Comparison of ENCODE assay signal across 9 cellular contexts in genomic region chr7:1567893-1568292, GRCh38. TPM values are rescaled to one million over a fixed set of nuclear protein-coding genes. Genes with fewer than 3 reads are reported as not detected.
DNase-seq lines count a peak whose midpoint lies in the region; ATAC-seq and TF ChIP-seq lines count a peak whose summit lies in the region.
"Had no signal": no experiment of that assay in that cellular context is flagged by ENCODE, and none has a peak within 500 bp of the region (broad histone marks: within the 10 kb centered on the region; RNA-seq: fewer than 3 reads in every experiment).

No MANE protein-coding gene starts in this region.

- H3K4me3 Mint-ChIP-seq in neural crest cell: peak overlapping the region; percentile 78

- no peaks in the 10 kb centered on the region for H3K9me3 Mint-ChIP-seq in neural crest cell

- no peak overlapping the region for H3K27ac Mint-ChIP-seq in neural crest cell (ENCODE audit: unreplicated experiment)

- no peak for ATAC-seq in upper lobe of right lung
- ATAC-seq: heart left ventricle had no signal

- DNase-seq in COLO829 (ENCODE audit: low spot score) (peak; percentile 84), MG63 (peak; percentile 93), choroid plexus epithelial cell (ENCODE audit: low read depth) (peak; percentile 41), neural crest cell (ENCODE audit: low read depth, low spot score) (no peak), upper lobe of right lung (no peak), head of caudate nucleus (no peak), NCI-H2171 treated with DMSO at 0.1 percent for 48 hours (lab: John Stamatoyannopoulos, UW) (no peak), GF-D8 (lab: John Stamatoyannopoulos, UW) (no peak)
- DNase-seq: heart left ventricle had no signal

- no peaks in the 10 kb centered on the region for H3K27me3 Mint-ChIP-seq in neural crest cell (ENCODE audit: low read depth)

- H3K4me3 ChIP-seq in MG63 (peak overlapping the region; percentile 98), choroid plexus epithelial cell (ENCODE audit: low read depth, low read length) (no peak overlapping the region), upper lobe of right lung (no peak overlapping the region)
- H3K4me3 ChIP-seq: heart left ventricle had no signal

- TF ChIP-seq CTCF in choroid plexus epithelial cell (conservative IDR thresholded peaks at IDR 0.05; ENCODE audit: low read depth, low read length): no peak
- no peak for TF ChIP-seq CTCF in neural crest cell (conservative IDR thresholded peaks at IDR 0.05)
- TF ChIP-seq CTCF in upper lobe of right lung (IDR thresholded peaks at IDR 0.05): no peak

- H3K27ac ChIP-seq in upper lobe of right lung: no peak overlapping the region
- H3K27ac ChIP-seq: heart left ventricle had no signal

- H3K27me3 ChIP-seq in MG63 (no peaks in the 10 kb centered on the region), upper lobe of right lung (no peaks in the 10 kb centered on the region)
- H3K27me3 ChIP-seq: heart left ventricle had no signal

- intact Hi-C loops in upper lobe of right lung (cut with DNase I) (no loop called here), head of caudate nucleus (cut with DNase I) (loop anchor here (10.0 kb wide), 1 partner anchor 63 kb away; the partner anchor contains the start of gene INTS1)

- H3K4me1 ChIP-seq in upper lobe of right lung: peaks cover 24% of the 10 kb centered on the region

- H3K36me3 ChIP-seq in MG63 (peaks cover 27% of the 10 kb centered on the region), upper lobe of right lung (peaks cover 11% of the 10 kb centered on the region)

- H3K9me3 ChIP-seq in MG63 (no peaks in the 10 kb centered on the region), upper lobe of right lung (no peaks in the 10 kb centered on the region)
- H3K9me3 ChIP-seq: heart left ventricle had no signal

- peaks cover 30% of the 10 kb centered on the region for H3K4me1 Mint-ChIP-seq in neural crest cell

- no peaks in the 10 kb centered on the region for H3K36me3 Mint-ChIP-seq in neural crest cell (ENCODE audit: low read depth)

RNA-seq across cellular contexts. Expression of gene PSMG3, which starts 1.9 kb away (rescaled TPM):
- 37.9 and 95.1 TPM in 2 replicates for total RNA-seq in MG63 (2014; rRNA removed; shearing (Covaris generic); ENCODE audit: low replicate concordance)
- total RNA-seq in neural crest cell (50.6 and 57.8 TPM in 2 replicates), upper lobe of right lung (20.3 TPM)

RNA-seq across cellular contexts. Expression of gene TMEM184A, which starts 11.9 kb away (rescaled TPM):
- total RNA-seq in MG63 (2014; rRNA removed; shearing (Covaris generic); ENCODE audit: low replicate concordance): not detected in 2 replicates
- total RNA-seq in neural crest cell: not detected in 2 replicates
- total RNA-seq in upper lobe of right lung: 4.4 TPM

RNA-seq across cellular contexts. Expression of gene MAFK, which starts 37.4 kb away (rescaled TPM):
- total RNA-seq in MG63 (2014; rRNA removed; shearing (Covaris generic); ENCODE audit: low replicate concordance): 18.7 and 25.3 TPM in 2 replicates
- total RNA-seq in neural crest cell (2.5 and 2.9 TPM in 2 replicates), upper lobe of right lung (64.8 TPM)

Comparison
In these comparisons a context has a peak if more than half of its experiments do, and no peak if none do; other contexts are left out.
1. DNase-seq: peak in COLO829 (single experiment), MG63 (single experiment) and choroid plexus epithelial cell (single experiment); none in neural crest cell (single experiment), upper lobe of right lung (single experiment), head of caudate nucleus (0 of 42), NCI-H2171 treated with DMSO at 0.1 percent for 48 hours (single experiment) and GF-D8 (single experiment).